Comparison of ENCODE assay signal across 16 cellular contexts in the genomic region with DNA sequence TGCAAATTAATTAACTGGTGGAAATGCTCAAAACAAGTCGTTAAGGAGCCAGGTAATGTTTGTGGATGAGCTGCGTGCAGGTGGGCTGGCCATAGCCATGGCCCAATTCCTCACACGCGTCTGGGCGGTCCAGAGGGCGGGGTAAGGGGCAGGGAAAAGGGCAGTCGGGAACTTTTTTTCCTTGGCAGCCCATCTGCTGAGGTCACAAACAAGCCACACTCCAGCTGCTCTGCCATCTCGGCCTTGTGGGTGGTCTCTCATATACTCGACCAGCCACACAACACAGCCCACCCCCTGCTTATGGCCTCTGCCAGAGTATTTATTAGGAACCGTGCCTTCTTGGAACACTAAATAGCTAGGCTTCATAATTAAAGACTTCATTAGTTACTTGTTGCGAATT.
DNase-seq lines count a peak whose midpoint lies in the region; ATAC-seq and TF ChIP-seq lines count a peak whose summit lies in the region.
"Had no signal": no experiment of that assay in that cellular context is flagged by ENCODE, and none has a peak within 500 bp of the region (broad histone marks: within the 10 kb centered on the region; RNA-seq: fewer than 3 reads in every experiment).

No MANE protein-coding gene starts in this region.

- H3K4me1 ChIP-seq in osteoblast (ENCODE audit: insufficient read depth, low read length) (peaks cover 24% of the 10 kb centered on the region), aorta (ENCODE audit: control insufficient read depth in 1 of 2, insufficient read depth in 2 of 2, low read length in 2 of 2) (peaks cover 3 to 10% of the 10 kb centered on the region in 2 donors), spleen (no peaks in the 10 kb centered on the region)
- H3K4me1 ChIP-seq: BLaER1, HAP-1 had no signal

- no peaks in the 10 kb centered on the region for H4K20me1 ChIP-seq in osteoblast (ENCODE audit: insufficient read depth, low read length)
- H4K20me1 ChIP-seq: BLaER1 had no signal

- no peak overlapping the region for H3K4me2 ChIP-seq in osteoblast (ENCODE audit: insufficient read depth, low read length)
- H3K4me2 ChIP-seq: BLaER1 had no signal

- no peak overlapping the region for H3K4me3 ChIP-seq in coronary artery
- H3K4me3 ChIP-seq in osteoblast (ENCODE audit: insufficient read depth, low read length): no peak overlapping the region
- H3K4me3 ChIP-seq in aorta (ENCODE audit: low read length in 2 of 2): no peak overlapping the region
- H3K4me3 ChIP-seq in spleen: no peak overlapping the region
- H3K4me3 ChIP-seq: BLaER1, HAP-1 had no signal

- H3K79me2 ChIP-seq in osteoblast (ENCODE audit: insufficient read depth, low read length): no peaks in the 10 kb centered on the region

- WGBS in aorta, 2 donors: 23 to 28% methylated on average over 11 of the region's 11 CpGs
- WGBS in spleen, 5 donors: 75 to 78% (median 76%) methylated on average over 11 of the region's 11 CpGs

- H3K36me3 ChIP-seq in osteoblast (ENCODE audit: insufficient read depth, low read length): no peaks in the 10 kb centered on the region
- no peaks in the 10 kb centered on the region for H3K36me3 ChIP-seq in aorta (ENCODE audit: control insufficient read depth in 1 of 2, insufficient read depth in 2 of 2, low read length in 1 of 2)
- no peaks in the 10 kb centered on the region for H3K36me3 ChIP-seq in spleen
- H3K36me3 ChIP-seq: BLaER1, HAP-1 had no signal

- peak; percentile 4 for DNase-seq in NCI-H2227 (lab: John Stamatoyannopoulos, UW; ENCODE audit: unreplicated experiment)
- no peak for DNase-seq in NCI-H2227 treated with DMSO at 0.1 percent for 48 hours (lab: John Stamatoyannopoulos, UW)
- DNase-seq in coronary artery (ENCODE audit: low spot score): no peak
- no peak for DNase-seq in osteoblast (ENCODE audit: insufficient read length, low spot score, missing footprints)
- peak in 1 of 2 donors; percentile 76 for DNase-seq in aorta
- no peak for DNase-seq in NCI-H1092 (lab: John Stamatoyannopoulos, UW)
- no peak for DNase-seq in NCI-H2171 treated with DMSO at 0.1 percent for 48 hours (lab: John Stamatoyannopoulos, UW)
- DNase-seq in spleen: no peak
- DNase-seq: GDM1; Karpas-422; left colon; NCI-H1105; NCI-H226; stimulated activated CD4-positive, alpha-beta T cell treated with anti-CD3 and anti-CD28 coated beads, Interleukin-2, amount 100 ng/mL, for 48 hours had no signal

- peak overlapping the region; percentile 66 to 83 for H3K27ac ChIP-seq in coronary artery
- H3K27ac ChIP-seq in osteoblast (ENCODE audit: low read depth, low read length): peak overlapping the region; percentile 82
- peak overlapping the region; percentile 78 to 96 for H3K27ac ChIP-seq in aorta (ENCODE audit: low read depth in 1 of 2, low read length in 2 of 2)
- no peak overlapping the region for H3K27ac ChIP-seq in spleen
- H3K27ac ChIP-seq: BLaER1 had no signal

- H3K9me3 ChIP-seq in osteoblast (ENCODE audit: low read depth, low read length): no peaks in the 10 kb centered on the region
- no peaks in the 10 kb centered on the region for H3K9me3 ChIP-seq in aorta (ENCODE audit: control insufficient read depth, low read length)
- H3K9me3 ChIP-seq in spleen: no peaks in the 10 kb centered on the region
- H3K9me3 ChIP-seq: BLaER1, HAP-1 had no signal

- H3K27me3 ChIP-seq in osteoblast (ENCODE audit: insufficient read depth, low read length) (peaks cover 4% of the 10 kb centered on the region), aorta (ENCODE audit: control insufficient read depth in 1 of 2, insufficient read depth in 2 of 2, low read length in 1 of 2) (no peaks in the 10 kb centered on the region), spleen (replicated peaks in 1 of 7) (no peaks in the 10 kb centered on the region)
- H3K27me3 ChIP-seq: BLaER1 had no signal

- ATAC-seq in aorta (ENCODE audit: low FRiP score): no peak
- ATAC-seq: left colon had no signal

- no peak for TF ChIP-seq POLR2A in spleen (IDR thresholded peaks at IDR 0.05)

- intact Hi-C loops in aorta (cut with DNase I) (loop anchor here (5.0 to 10.0 kb wide), 3 partner anchors 100 to 222 kb away; partner anchors contain the start of gene LHFPL2 (in 1 of the 2)), spleen (cut with DNase I; ENCODE audit: low total_unique reads) (no loop called here)

- H2AFZ ChIP-seq in osteoblast (ENCODE audit: low read length): no peak overlapping the region

- TF ChIP-seq CTCF in coronary artery (IDR thresholded peaks at IDR 0.05) (no peak), osteoblast (IDR thresholded peaks at IDR 0.05; ENCODE audit: extremely low read depth, low read depth, low read length) (no peak), spleen (IDR thresholded peaks at IDR 0.05 in 8 of 11, conservative IDR thresholded peaks at IDR 0.05 in 3 of 11) (no peak)

Comparison
In these comparisons a context has a peak if more than half of its experiments do, and no peak if none do; other contexts are left out.
1. H3K27ac ChIP-seq: peak in coronary artery (2 of 2), osteoblast (single experiment) and aorta (2 of 2); none in spleen (0 of 8).